In the genomic region with DNA sequence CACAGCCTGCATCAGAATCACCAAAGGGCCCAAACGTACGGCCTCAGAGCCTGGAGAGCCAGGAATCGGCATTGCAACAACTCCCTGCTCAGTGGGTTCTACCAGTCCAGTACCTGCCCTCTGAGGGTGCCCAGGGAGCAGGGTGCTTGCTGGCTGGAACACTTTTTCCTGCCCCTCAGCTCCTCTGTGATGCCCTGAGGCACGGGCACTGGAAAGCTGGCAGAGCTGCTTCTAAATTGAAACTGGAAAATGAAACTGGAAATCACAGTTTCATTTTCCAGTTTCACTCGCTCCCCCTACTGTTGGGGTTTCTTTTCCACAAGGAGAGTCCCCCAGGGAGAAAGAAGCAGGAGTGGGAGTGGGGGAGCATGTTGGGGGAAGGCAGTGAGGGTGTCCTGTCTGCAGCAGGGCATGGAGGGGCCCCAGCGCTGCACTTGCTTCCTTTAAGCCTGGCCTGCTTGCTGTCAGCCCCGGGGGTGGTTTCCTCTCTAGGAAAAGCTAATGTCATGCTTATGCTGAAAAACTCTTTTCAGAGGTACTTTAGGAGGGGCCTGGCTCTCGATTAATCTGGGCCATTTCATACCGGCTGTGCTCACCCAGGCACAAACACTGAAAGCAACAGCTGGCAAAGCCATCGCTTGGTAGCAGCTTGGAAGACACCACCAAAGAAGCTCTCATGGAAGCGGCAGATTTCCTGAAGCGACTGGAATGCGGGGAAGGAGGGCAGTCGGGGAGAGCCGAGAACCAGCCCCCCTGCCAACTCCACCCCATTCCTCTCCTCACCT, we compare ENCODE assay signal across 8 cellular contexts. TPM values are rescaled to one million over a fixed set of nuclear protein-coding genes. Genes with fewer than 3 reads are reported as not detected.
A peak's percentile ranks its signal among the peaks of the same experiment; 100 is the strongest.
DNase-seq lines count a peak whose midpoint lies in the region; ATAC-seq and TF ChIP-seq lines count a peak whose summit lies in the region.

No MANE protein-coding gene starts in this region.

- peaks cover 62% of the 10 kb centered on the region for H3K27me3 ChIP-seq in DOHH2 (ENCODE audit: control insufficient read depth, low read length)
- H3K27me3 ChIP-seq in neural progenitor cell: no peaks in the 10 kb centered on the region

- TF ChIP-seq CTCF in DOHH2 (IDR thresholded peaks at IDR 0.05; ENCODE audit: low read depth, low read length, poor library complexity, severe bottlenecking): peak; percentile 18
- no peak for TF ChIP-seq CTCF in coronary artery (IDR thresholded peaks at IDR 0.05)
- TF ChIP-seq CTCF in neural progenitor cell (IDR thresholded peaks at IDR 0.05): no peak

- H3K4me1 ChIP-seq in DOHH2 (ENCODE audit: control insufficient read depth, low read length) (peaks cover 51% of the 10 kb centered on the region), neural progenitor cell (peaks cover 12% of the 10 kb centered on the region)

- H4K20me1 ChIP-seq in DOHH2 (ENCODE audit: control insufficient read depth, insufficient read depth, low read depth, low read length) (no peaks in the 10 kb centered on the region), neural progenitor cell (ENCODE audit: low read depth) (no peaks in the 10 kb centered on the region)

- peaks cover 4% of the 10 kb centered on the region for H3K9me3 Mint-ChIP-seq in neural progenitor cell

- H3K9me2 ChIP-seq in DOHH2 (replicated peaks; ENCODE audit: control insufficient read depth, low read length): no peaks in the 10 kb centered on the region

- no peak overlapping the region for H3K4me3 ChIP-seq in DOHH2 (ENCODE audit: low read length)
- peak overlapping the region; percentile 21 for H3K4me3 ChIP-seq in coronary artery
- H3K4me3 ChIP-seq in neural progenitor cell: no peak overlapping the region

- H3K79me2 ChIP-seq in DOHH2 (ENCODE audit: control insufficient read depth, low read length) (no peaks in the 10 kb centered on the region), neural progenitor cell (ENCODE audit: low read depth) (no peaks in the 10 kb centered on the region)

- H3K27ac ChIP-seq in DOHH2 (ENCODE audit: low read depth, low read length) (no peak overlapping the region), coronary artery (peak overlapping the region; percentile 12 to 39), neural progenitor cell (no peak overlapping the region)

- H3K4me2 ChIP-seq in DOHH2 (ENCODE audit: low read length) (peak overlapping the region; percentile 37), neural progenitor cell (peak overlapping the region; percentile 42)

- H3K27ac Mint-ChIP-seq in neural progenitor cell: peak overlapping the region; percentile 81

- H2AFZ ChIP-seq in neural progenitor cell (replicated peaks): peak overlapping the region; percentile 68

- H3K9ac ChIP-seq in neural progenitor cell: no peak overlapping the region

- H3F3A ChIP-seq in DOHH2 (ENCODE audit: control insufficient read depth, insufficient read depth): no peaks in the 10 kb centered on the region
- no peaks in the 10 kb centered on the region for H3F3A ChIP-seq in neural progenitor cell (ENCODE audit: low read depth)

- H3K36me3 ChIP-seq in DOHH2 (ENCODE audit: control insufficient read depth, low read length): no peaks in the 10 kb centered on the region
- H3K36me3 ChIP-seq in neural progenitor cell: no peaks in the 10 kb centered on the region

- H3K27me3 Mint-ChIP-seq in neural progenitor cell (ENCODE audit: insufficient read depth, low read depth): peaks cover 2% of the 10 kb centered on the region

- DNase-seq in NCI-H524 (lab: John Stamatoyannopoulos, UW) (peak; percentile 22 to 79), coronary artery (ENCODE audit: low spot score) (no peak), neural progenitor cell (ENCODE audit: low spot score) (peak; percentile 51), ureter (ENCODE audit: low spot score) (no peak), NCI-H1092 treated with DMSO at 0.1 percent for 48 hours (lab: John Stamatoyannopoulos, UW) (no peak), midbrain (lab: John Stamatoyannopoulos, UW) (no peak)

- peaks cover 47% of the 10 kb centered on the region for H3K4me1 Mint-ChIP-seq in neural progenitor cell

- no peaks in the 10 kb centered on the region for H3K36me3 Mint-ChIP-seq in neural progenitor cell

- no peak for ATAC-seq in GM21825 (IDR thresholded peaks at IDR 0.05; ENCODE audit: unreplicated experiment)

- no peaks in the 10 kb centered on the region for H3K9me3 ChIP-seq in DOHH2 (ENCODE audit: control insufficient read depth, insufficient read depth, low read length)
- no peaks in the 10 kb centered on the region for H3K9me3 ChIP-seq in neural progenitor cell (ENCODE audit: low read depth)

- peak overlapping the region; percentile 35 for H3K4me3 Mint-ChIP-seq in neural progenitor cell

RNA-seq across cellular contexts. Expression of a gene that starts 26.2 kb away (rescaled TPM):
- total RNA-seq in neural progenitor cell (ENCODE audit: low replicate concordance) (3.7 and 7.1 TPM in 2 replicates), ureter (40.8 TPM)

Comparison
In these comparisons a context has a peak if more than half of its experiments do, and no peak if none do; other contexts are left out.
1. H3K27ac ChIP-seq: peak in coronary artery (2 of 2); none in DOHH2 (single experiment) and neural progenitor cell (single experiment).
2. DNase-seq: peak in NCI-H524 (2 of 2) and neural progenitor cell (single experiment); none in coronary artery (single experiment), ureter (single experiment), NCI-H1092 treated with DMSO at 0.1 percent for 48 hours (single experiment) and midbrain (single experiment).